Comparison of ENCODE assay signal across 9 cellular contexts in genomic region chr3:165642761-165643432, GRCh38.
DNase-seq lines count a peak whose midpoint lies in the region; ATAC-seq, FAIRE-seq and TF ChIP-seq lines count a peak whose summit lies in the region.
"Had no signal": no experiment of that assay in that cellular context is flagged by ENCODE, and none has a peak within 500 bp of the region (broad histone marks: within the 10 kb centered on the region; RNA-seq: fewer than 3 reads in every experiment).

No MANE protein-coding gene starts in this region.

- in situ Hi-C loops in G401 (cut with HindIII; ENCODE audit: low sequenced_read_pairs) = no loop called here

- H3K4me3 ChIP-seq in epithelial cell of esophagus (ENCODE audit: low read length) = no peak overlapping the region
- H3K4me3 ChIP-seq in pancreas = no peak overlapping the region
- H3K4me3 ChIP-seq: ovary had no signal

- H3K4me1 ChIP-seq in pancreas = no peaks in the 10 kb centered on the region

- TF ChIP-seq CTCF in epithelial cell of esophagus (IDR thresholded peaks at IDR 0.05; ENCODE audit: insufficient read depth, low read depth, low read length, missing control alignments) (no peak), pancreas (IDR thresholded peaks at IDR 0.05) (no peak)

- H3K27ac ChIP-seq in pancreas = peak overlapping the region in 1 of 4 donors; percentile 12
- H3K27ac ChIP-seq: ovary had no signal

- ATAC-seq in pancreas (peak; percentile 88 to 96 (median 92)), HG03460 (IDR thresholded peaks at IDR 0.05; ENCODE audit: unreplicated experiment) (no peak), HG03196 (IDR thresholded peaks at IDR 0.05; ENCODE audit: unreplicated experiment) (no peak)

- DNase-seq in G401 (ENCODE audit: low spot score) (peak; percentile 73), NCI-H748 treated with DMSO at 0.1 percent for 48 hours (lab: John Stamatoyannopoulos, UW) (peak; percentile 24), epithelial cell of esophagus (ENCODE audit: low read depth) (peak; percentile 97), pancreas (peak in 4 of 6 donors; percentile 41 to 70 (median 56)), NCI-H2227 (lab: John Stamatoyannopoulos, UW; ENCODE audit: unreplicated experiment) (no peak), posterior vena cava (ENCODE audit: low spot score) (no peak)

- H3K36me3 ChIP-seq in pancreas = no peaks in the 10 kb centered on the region
- H3K36me3 ChIP-seq: ovary had no signal

- H3K9me3 ChIP-seq in pancreas = no peaks in the 10 kb centered on the region
- H3K9me3 ChIP-seq: ovary had no signal

- 49 to 53% methylated on average over 4 of the region's 4 CpGs for WGBS in pancreas, 2 donors

- H3K27me3 ChIP-seq in pancreas = no peaks in the 10 kb centered on the region
- H3K27me3 ChIP-seq: ovary had no signal

- FAIRE-seq in pancreas (lab: Jason Lieb, UNC) = peak; percentile 76

- intact Hi-C loops in pancreas (cut with DNase I) = no loop called here
- intact Hi-C loops in posterior vena cava (cut with DNase I) = no loop called here

Comparison
In these comparisons a context has a peak if more than half of its experiments do, and no peak if none do; other contexts are left out.
1. DNase-seq: peak in G401 (single experiment), NCI-H748 treated with DMSO at 0.1 percent for 48 hours (single experiment), epithelial cell of esophagus (single experiment) and pancreas (4 of 6); none in NCI-H2227 (single experiment) and posterior vena cava (single experiment).
2. ATAC-seq: peak in pancreas (4 of 4); none in HG03460 (single experiment) and HG03196 (single experiment).